24 cellular contexts compared by ENCODE assay signal in the genomic region with DNA sequence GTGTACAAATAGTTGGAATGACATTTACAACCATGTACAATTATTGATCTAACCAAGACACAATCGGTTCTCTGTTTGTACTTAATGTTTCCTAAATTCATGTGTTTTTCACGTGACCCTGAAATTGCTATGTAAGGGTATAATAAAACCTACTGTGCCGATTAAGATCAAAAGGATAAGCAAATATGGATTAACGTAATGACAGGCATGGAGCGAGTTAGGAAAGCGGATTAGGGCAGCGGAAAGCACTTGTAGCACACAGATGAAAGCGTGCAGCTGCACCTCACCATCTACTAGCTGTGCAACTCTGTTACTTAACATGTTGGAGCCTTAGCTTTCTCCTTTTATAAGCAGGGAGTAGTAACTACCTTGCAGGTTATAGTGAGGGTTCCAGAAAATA. TPM values are rescaled to one million over a fixed set of nuclear protein-coding genes. Genes with fewer than 3 reads are reported as not detected.
DNase-seq lines count a peak whose midpoint lies in the region; ATAC-seq, FAIRE-seq and TF ChIP-seq lines count a peak whose summit lies in the region.
"Had no signal": no experiment of that assay in that cellular context is flagged by ENCODE, and none has a peak within 500 bp of the region (broad histone marks: within the 10 kb centered on the region; RNA-seq: fewer than 3 reads in every experiment).

No MANE protein-coding gene starts in this region.

- no peak overlapping the region for H3K4me3 Mint-ChIP-seq in endothelial cell (ENCODE audit: unreplicated experiment)
- H3K4me3 Mint-ChIP-seq in WTC11 = no peak overlapping the region
- H3K4me3 Mint-ChIP-seq: activated CD4-positive, alpha-beta memory T cell treated with anti-CD3 and anti-CD28 coated beads, Interleukin-2, amount 10 ng/mL, durations not matched to agents 7 days and 5 days; activated naive CD8-positive, alpha-beta T cell treated with anti-CD3 and anti-CD28 coated beads, Interleukin-2, amount 10 ng/mL, durations not matched to agents 7 days and 5 days; natural killer cell treated with Interleukin-12 subunit alpha and Interleukin-12 subunit beta and Interleukin-15 and Interleukin-18, amount 100 ng/mL, for 72 hours had no signal

- H3K9me3 ChIP-seq in body of pancreas = no peaks in the 10 kb centered on the region

- intact Hi-C loops in body of pancreas (cut with DNase I) = no loop called here

- peak overlapping the region; percentile 44 for H3K27ac Mint-ChIP-seq in endothelial cell (ENCODE audit: unreplicated experiment)
- H3K27ac Mint-ChIP-seq in WTC11 = no peak overlapping the region
- H3K27ac Mint-ChIP-seq: activated CD4-positive, alpha-beta memory T cell treated with anti-CD3 and anti-CD28 coated beads, Interleukin-2, amount 10 ng/mL, durations not matched to agents 7 days and 5 days; activated naive CD8-positive, alpha-beta T cell treated with anti-CD3 and anti-CD28 coated beads, Interleukin-2, amount 10 ng/mL, durations not matched to agents 7 days and 5 days; natural killer cell treated with Interleukin-12 subunit alpha and Interleukin-12 subunit beta and Interleukin-15 and Interleukin-18, amount 100 ng/mL, for 72 hours had no signal

- H3K27me3 Mint-ChIP-seq in endothelial cell (ENCODE audit: unreplicated experiment) (no peaks in the 10 kb centered on the region), WTC11 (ENCODE audit: low read depth) (no peaks in the 10 kb centered on the region)

- peak overlapping the region; percentile 70 for H3K27ac ChIP-seq in substantia nigra (ENCODE audit: low read depth, low read length, poor library complexity, severe bottlenecking)
- no peak overlapping the region for H3K27ac ChIP-seq in body of pancreas
- H3K27ac ChIP-seq: 22Rv1, GM23248, HL-60 had no signal

- no peak for TF ChIP-seq POLR2A in body of pancreas (IDR thresholded peaks at IDR 0.05)

- H3K4me1 ChIP-seq in body of pancreas = peaks cover 10% of the 10 kb centered on the region

- POLR2A ChIA-PET in WTC11 (lab: Charles Lee) = no interaction called here

- DNase-seq in NCI-H1105 treated with DMSO at 0.1 percent for 48 hours (lab: John Stamatoyannopoulos, UW) (peak; percentile 1), NCI-H1105 (lab: John Stamatoyannopoulos, UW) (no peak), NCI-H748 treated with DMSO at 0.1 percent for 48 hours (lab: John Stamatoyannopoulos, UW) (peak; percentile 84), endothelial cell (ENCODE audit: low spot score) (no peak), substantia nigra (lab: John Stamatoyannopoulos, UW) (peak in 3 of 49 donors; percentile 2 to 15 (median 8)), body of pancreas (no peak), WTC11 (ENCODE audit: low spot score) (no peak), HTR-8/SVneo (ENCODE audit: insufficient read length, low spot score) (no peak)
- DNase-seq: activated CD4-positive, alpha-beta memory T cell treated with anti-CD3 and anti-CD28 coated beads, Interleukin-2, amount 10 ng/mL, durations not matched to agents 7 days and 5 days; activated naive CD8-positive, alpha-beta T cell treated with anti-CD3 and anti-CD28 coated beads, Interleukin-2, amount 10 ng/mL, durations not matched to agents 7 days and 5 days; DMS 273 treated with DMSO at 0.1 percent for 48 hours; GM23248; heart right ventricle; kidney; mesenchymal stem cell; stimulated activated naive CD4-positive, alpha-beta T cell treated with Interleukin-2 at 50 U/mL for 16 hours; trophoblast cell had no signal

- no peak for ATAC-seq in body of pancreas
- ATAC-seq in WTC11 = no peak
- ATAC-seq: heart right ventricle; natural killer cell treated with Interleukin-12 subunit alpha and Interleukin-12 subunit beta and Interleukin-15 and Interleukin-18, amount 100 ng/mL, for 72 hours had no signal

- TF ChIP-seq CTCF in endothelial cell (IDR thresholded peaks at IDR 0.05; ENCODE audit: unreplicated experiment) = no peak
- no peak for TF ChIP-seq CTCF in body of pancreas (IDR thresholded peaks at IDR 0.05)
- no peak for TF ChIP-seq CTCF in WTC11 (IDR thresholded peaks at IDR 0.05)

- CTCF ChIA-PET in WTC11 (lab: Charles Lee) = interaction anchor here (0.6 to 1.4 kb wide), 2 partner anchors 23 to 307 kb away, joined by 3 to 5 read pairs; no protein-coding TSS in a partner anchor

- peaks cover 26% of the 10 kb centered on the region for H3K4me1 Mint-ChIP-seq in endothelial cell (ENCODE audit: unreplicated experiment)
- peaks cover 4% of the 10 kb centered on the region for H3K4me1 Mint-ChIP-seq in WTC11
- H3K4me1 Mint-ChIP-seq: activated CD4-positive, alpha-beta memory T cell treated with anti-CD3 and anti-CD28 coated beads, Interleukin-2, amount 10 ng/mL, durations not matched to agents 7 days and 5 days; activated naive CD8-positive, alpha-beta T cell treated with anti-CD3 and anti-CD28 coated beads, Interleukin-2, amount 10 ng/mL, durations not matched to agents 7 days and 5 days had no signal

- no peaks in the 10 kb centered on the region for H3K36me3 ChIP-seq in body of pancreas (replicated peaks in 1 of 2; ENCODE audit: insufficient read depth in 1 of 2, low read depth in 2 of 2)
- H3K36me3 ChIP-seq: heart right ventricle had no signal

- H3K9me3 Mint-ChIP-seq in endothelial cell (ENCODE audit: unreplicated experiment) (peaks cover 4% of the 10 kb centered on the region), WTC11 (peaks cover 20% of the 10 kb centered on the region)
- H3K9me3 Mint-ChIP-seq: activated CD4-positive, alpha-beta memory T cell treated with anti-CD3 and anti-CD28 coated beads, Interleukin-2, amount 10 ng/mL, durations not matched to agents 7 days and 5 days; activated naive CD8-positive, alpha-beta T cell treated with anti-CD3 and anti-CD28 coated beads, Interleukin-2, amount 10 ng/mL, durations not matched to agents 7 days and 5 days; natural killer cell treated with Interleukin-12 subunit alpha and Interleukin-12 subunit beta and Interleukin-15 and Interleukin-18, amount 100 ng/mL, for 72 hours had no signal

- peaks cover 4% of the 10 kb centered on the region for H3K36me3 Mint-ChIP-seq in endothelial cell (ENCODE audit: low read depth, unreplicated experiment)
- H3K36me3 Mint-ChIP-seq in WTC11 = peaks cover 9% of the 10 kb centered on the region; the same call in 1 of the 2 replicates
- H3K36me3 Mint-ChIP-seq: activated naive CD8-positive, alpha-beta T cell treated with anti-CD3 and anti-CD28 coated beads, Interleukin-2, amount 10 ng/mL, durations not matched to agents 7 days and 5 days; natural killer cell treated with Interleukin-12 subunit alpha and Interleukin-12 subunit beta and Interleukin-15 and Interleukin-18, amount 100 ng/mL, for 72 hours had no signal

- H3K4me3 ChIP-seq in body of pancreas = no peak overlapping the region
- H3K4me3 ChIP-seq: GM23248, heart right ventricle had no signal

- 42 to 43% methylated on average over 8 of the region's 8 CpGs for WGBS in body of pancreas, 2 donors

- no peak for FAIRE-seq in HTR-8/SVneo (lab: Jason Lieb, UNC)
- FAIRE-seq: bronchial epithelial cell, kidney had no signal

- H3K27me3 ChIP-seq in body of pancreas = no peaks in the 10 kb centered on the region

TF ChIP-seq in WTC11, 78 proteins besides CTCF, POLR2A, EP300 and RAD21:
- TF ChIP-seq ZNF138 (CRISPR knock-in tag; conservative IDR thresholded peaks at IDR 0.05) = no peak
- no peak for TF ChIP-seq JUN (CRISPR knock-in tag; IDR thresholded peaks at IDR 0.05)
- TF ChIP-seq CREB1 (CRISPR knock-in tag; IDR thresholded peaks at IDR 0.05) = no peak
- no peak for TF ChIP-seq EMX1 (CRISPR knock-in tag; IDR thresholded peaks at IDR 0.05)
- TF ChIP-seq NFYB (CRISPR knock-in tag; conservative IDR thresholded peaks at IDR 0.05; ENCODE audit: low read depth) = no peak
- TF ChIP-seq CREM (CRISPR knock-in tag; IDR thresholded peaks at IDR 0.05) = no peak
- TF ChIP-seq ZNF423 (CRISPR knock-in tag; IDR thresholded peaks at IDR 0.05) = no peak
- TF ChIP-seq GABPB1 (CRISPR knock-in tag; IDR thresholded peaks at IDR 0.05) = no peak
- TF ChIP-seq TEAD4 (CRISPR knock-in tag; IDR thresholded peaks at IDR 0.05) = no peak

RNA-seq across cellular contexts. Expression of gene ZFYVE16, which starts 38.3 kb away (rescaled TPM):
- 80.5 TPM for total RNA-seq in endothelial cell (ENCODE audit: unreplicated experiment)
- total RNA-seq in body of pancreas = 10 to 100 TPM; 10.2 to 19.5 TPM
- total RNA-seq in WTC11 (2021) = 25.3 to 35.1 TPM (median 32.5 TPM) in 3 replicates

RNA-seq across cellular contexts. Expression of gene SPZ1, which starts 49.7 kb away (rescaled TPM):
- total RNA-seq in endothelial cell (ENCODE audit: unreplicated experiment) (not detected), body of pancreas (not detected), WTC11 (2021) (not detected in 3 replicates)
- total RNA-seq: activated CD4-positive, alpha-beta memory T cell treated with anti-CD3 and anti-CD28 coated beads, Interleukin-2, amount 10 ng/mL, durations not matched to agents 7 days and 5 days; activated naive CD8-positive, alpha-beta T cell treated with anti-CD3 and anti-CD28 coated beads, Interleukin-2, amount 10 ng/mL, durations not matched to agents 7 days and 5 days; bronchial epithelial cell; fibroblast of lung; GM23248; heart right ventricle; kidney; natural killer cell treated with Interleukin-12 subunit alpha and Interleukin-12 subunit beta and Interleukin-15 and Interleukin-18, amount 100 ng/mL, for 72 hours; NCI-H460; renal cortical epithelial cell had no signal

Comparison
In these comparisons a context has a peak if more than half of its experiments do, and no peak if none do; other contexts are left out.
1. DNase-seq: peak in NCI-H1105 treated with DMSO at 0.1 percent for 48 hours (single experiment) and NCI-H748 treated with DMSO at 0.1 percent for 48 hours (single experiment); none in NCI-H1105 (single experiment), endothelial cell (single experiment), body of pancreas (0 of 4), WTC11 (single experiment) and HTR-8/SVneo (single experiment).